Comparison of ENCODE assay signal across 8 cellular contexts in the genomic region with DNA sequence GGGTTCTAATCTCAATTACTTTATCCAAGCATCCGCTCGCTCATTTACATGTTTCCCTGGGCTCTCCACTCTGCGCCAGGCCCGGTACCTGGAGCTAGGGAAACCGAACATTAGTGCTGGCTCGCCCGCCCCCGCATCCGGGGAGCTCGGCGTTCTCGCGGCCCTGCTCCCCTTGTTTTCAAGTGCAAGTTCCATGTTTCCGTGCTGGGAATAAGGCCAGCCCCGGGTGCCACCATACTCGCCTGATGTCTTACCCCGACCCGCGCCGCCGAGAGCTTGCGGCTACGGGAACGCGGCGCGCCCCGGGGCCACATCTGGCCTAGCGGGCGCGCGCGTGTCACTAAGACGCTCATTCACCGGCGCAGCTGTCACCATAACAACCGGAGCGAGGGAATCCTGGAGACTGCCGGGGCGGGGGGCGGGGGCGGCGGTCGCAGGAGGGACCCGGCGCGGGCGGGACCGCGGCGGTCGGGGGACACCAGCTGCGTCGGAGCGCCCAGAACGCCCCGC. TPM values are rescaled to one million over a fixed set of nuclear protein-coding genes. Genes with fewer than 3 reads are reported as not detected.
DNase-seq lines count a peak whose midpoint lies in the region; ATAC-seq and TF ChIP-seq lines count a peak whose summit lies in the region.

A gene with protein sequence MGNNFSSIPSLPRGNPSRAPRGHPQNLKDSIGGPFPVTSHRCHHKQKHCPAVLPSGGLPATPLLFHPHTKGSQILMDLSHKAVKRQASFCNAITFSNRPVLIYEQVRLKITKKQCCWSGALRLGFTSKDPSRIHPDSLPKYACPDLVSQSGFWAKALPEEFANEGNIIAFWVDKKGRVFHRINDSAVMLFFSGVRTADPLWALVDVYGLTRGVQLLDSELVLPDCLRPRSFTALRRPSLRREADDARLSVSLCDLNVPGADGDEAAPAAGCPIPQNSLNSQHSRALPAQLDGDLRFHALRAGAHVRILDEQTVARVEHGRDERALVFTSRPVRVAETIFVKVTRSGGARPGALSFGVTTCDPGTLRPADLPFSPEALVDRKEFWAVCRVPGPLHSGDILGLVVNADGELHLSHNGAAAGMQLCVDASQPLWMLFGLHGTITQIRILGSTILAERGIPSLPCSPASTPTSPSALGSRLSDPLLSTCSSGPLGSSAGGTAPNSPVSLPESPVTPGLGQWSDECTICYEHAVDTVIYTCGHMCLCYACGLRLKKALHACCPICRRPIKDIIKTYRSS (plus strand): TSS at position 344 of the 510 bp plus-strand sequence. CDS start 683 bp downstream, outside the sequence.

- peak; percentile 26; the same call in 1 of the 2 replicates for ATAC-seq in Panc1
- no peak for ATAC-seq in GM18502 (IDR thresholded peaks at IDR 0.05; ENCODE audit: poor library complexity, unreplicated experiment)

- no peaks in the 10 kb centered on the region for H3K9me3 ChIP-seq in Panc1 (ENCODE audit: control insufficient read depth, insufficient read depth, low read depth, low read length)
- no peaks in the 10 kb centered on the region for H3K9me3 ChIP-seq in suprapubic skin

- H3K27me3 ChIP-seq in Panc1 (ENCODE audit: control insufficient read depth, insufficient read depth, low read length) (peaks cover 34% of the 10 kb centered on the region), suprapubic skin (peaks cover 47% of the 10 kb centered on the region)

- in situ Hi-C loops in Panc1 (cut with HindIII; ENCODE audit: low pct_unique_long_range_greater_than_20kb, low sequenced_read_pairs): no loop called here

- BruUV-seq in Panc1 (replicated peaks; lab: Mats Ljungman, UMichigan): no TSS peak

- no peak for TF ChIP-seq CTCF in Panc1 (IDR thresholded peaks at IDR 0.05)
- no peak for TF ChIP-seq CTCF in coronary artery (IDR thresholded peaks at IDR 0.05)
- TF ChIP-seq CTCF in suprapubic skin (IDR thresholded peaks at IDR 0.05): no peak
- no peak for TF ChIP-seq CTCF in GM10266 (IDR thresholded peaks at IDR 0.05; ENCODE audit: control insufficient read depth, insufficient read depth, low read depth, missing control alignments)

- TF ChIP-seq POLR2A in suprapubic skin (IDR thresholded peaks at IDR 0.05): no peak

- H3K4me3 ChIP-seq in Panc1 (ENCODE audit: low read depth in 2 of 2, low read length in 2 of 2) (peak within 1 kb of the TSS; percentile 30 to 39), coronary artery (peak within 1 kb of the TSS; percentile 74), suprapubic skin (peak within 1 kb of the TSS; percentile 62)

- WGBS in suprapubic skin: 10% methylated on average over 14 of the region's 57 CpGs

- intact Hi-C loops in Panc1 (cut with micrococcal nuclease; ENCODE audit: unreplicated experiment): no loop called here

- TF ChIP-seq EP300 in suprapubic skin (IDR thresholded peaks at IDR 0.05): no peak

- DNase-seq in NCI-H1092 (lab: John Stamatoyannopoulos, UW) (peak; percentile 14), NCI-H1092 treated with DMSO at 0.1 percent for 48 hours (lab: John Stamatoyannopoulos, UW) (no peak), Panc1 (ENCODE audit: low read depth, low spot score) (no peak), coronary artery (ENCODE audit: low spot score) (no peak), midbrain (lab: John Stamatoyannopoulos, UW) (peak; percentile 23), suprapubic skin (ENCODE audit: low spot score in 2 of 2) (no peak), GM10266 (ENCODE audit: extremely low spot score) (no peak)

- H3K4me1 ChIP-seq in Panc1 (ENCODE audit: control insufficient read depth, insufficient read depth, low read length): peaks cover 8% of the 10 kb centered on the region; the same call in 1 of the 2 replicates
- peaks cover 17% of the 10 kb centered on the region for H3K4me1 ChIP-seq in suprapubic skin

- H3K27ac ChIP-seq in Panc1 (ENCODE audit: low read length): no peak within 1 kb of the TSS
- H3K27ac ChIP-seq in coronary artery: no peak within 1 kb of the TSS
- H3K27ac ChIP-seq in suprapubic skin: no peak within 1 kb of the TSS

- CTCF ChIA-PET in Panc1 (lab: Charles Lee): interaction anchor here (0.6 to 0.8 kb wide), 3 partner anchors 12 to 228 kb away, joined by 3 to 5 read pairs (median 3); no protein-coding TSS in a partner anchor

- POLR2A ChIA-PET in Panc1 (lab: Charles Lee): no interaction called here

- H3K36me3 ChIP-seq in Panc1 (ENCODE audit: control insufficient read depth, insufficient read depth, low read length) (no peaks in the 10 kb centered on the region), suprapubic skin (no peaks in the 10 kb centered on the region)

RNA-seq across cellular contexts. Expression of the gene that starts here (rescaled TPM):
- total RNA-seq in Panc1 (2021; ENCODE audit: unreplicated experiment) (0.10 TPM), suprapubic skin (under 1 TPM in 2 of 4 donors, not detected in 2; 0.18 to 0.30 TPM)
- 0.84 TPM for polyA plus RNA-seq in Panc1 (2012; ENCODE audit: insufficient read length)

Comparison
In these comparisons a context has a peak if more than half of its experiments do, and no peak if none do; other contexts are left out.
1. DNase-seq: peak in NCI-H1092 (single experiment) and midbrain (single experiment); none in NCI-H1092 treated with DMSO at 0.1 percent for 48 hours (single experiment), Panc1 (single experiment), coronary artery (single experiment), suprapubic skin (0 of 2) and GM10266 (single experiment).
2. Peak in ATAC-seq and H3K4me3 ChIP-seq in Panc1; RNA of the gene not detected or under 1 TPM.
3. Peak in every context shown above with its lines, with median percentiles within 50 percentile points of each other: H3K4me3 ChIP-seq.